Comparison of ENCODE assay signal across 15 cellular contexts in the genomic region with DNA sequence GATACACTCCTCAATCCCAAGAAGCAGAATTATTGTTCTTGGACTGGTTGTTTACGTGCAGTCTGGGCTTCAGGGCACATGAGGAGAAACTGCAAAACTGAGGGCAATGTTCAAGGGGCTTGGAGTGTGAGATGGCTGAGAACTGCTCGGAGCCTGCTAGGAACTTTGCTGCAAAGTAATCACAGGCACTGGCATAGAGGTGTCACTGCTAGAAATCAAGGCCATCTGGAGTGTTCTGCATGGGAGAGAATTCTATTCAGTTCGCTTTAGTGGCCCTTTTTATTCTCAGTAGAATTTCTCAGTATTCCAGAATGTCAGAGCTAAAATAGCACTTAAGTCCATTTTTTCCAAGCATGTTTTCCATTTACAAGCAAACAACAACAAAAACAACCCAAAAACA.
"Had no signal": no experiment of that assay in that cellular context is flagged by ENCODE, and none has a peak within 500 bp of the region (broad histone marks: within the 10 kb centered on the region; RNA-seq: fewer than 3 reads in every experiment).

No MANE protein-coding gene starts in this region.

- H3K27ac Mint-ChIP-seq: naive B cell, nephron progenitor cell had no signal

- H3K4me1 Mint-ChIP-seq: naive B cell had no signal

- DNase-seq: effector CD8-positive, alpha-beta T cell; foreskin melanocyte; kidney; left cardiac atrium; left ventricle myocardium inferior; lower lobe of right lung; mesenchymal stem cell; midbrain; naive B cell; nephron progenitor cell; posterior cingulate gyrus; stimulated activated CD4-positive, alpha-beta T cell treated with anti-CD3 and anti-CD28 coated beads, Interleukin-12 subunit alpha, Interleukin-12 subunit beta, amount 100 ng/mL, for 4 hours; stimulated activated naive CD4-positive, alpha-beta T cell; stomach; transverse colon had no signal

- H3K4me3 Mint-ChIP-seq: naive B cell, nephron progenitor cell had no signal

- H3K36me3 Mint-ChIP-seq: naive B cell had no signal
